14 cellular contexts compared by ENCODE assay signal in genomic region chr17:37787055-37787720, GRCh38. TPM values are rescaled to one million over a fixed set of nuclear protein-coding genes. Genes with fewer than 3 reads are reported as not detected.
DNase-seq lines count a peak whose midpoint lies in the region.
"Had no signal": no experiment of that assay in that cellular context is flagged by ENCODE, and none has a peak within 500 bp of the region (broad histone marks: within the 10 kb centered on the region; RNA-seq: fewer than 3 reads in every experiment).

No MANE protein-coding gene starts in this region.

- DNase-seq in EH (ENCODE audit: low read depth) (peak; percentile 50), RPMI7951 (ENCODE audit: low read depth) (peak; percentile 39), glomerular visceral epithelial cell (ENCODE audit: extremely low spot score) (peak; percentile 98), renal cortical epithelial cell (ENCODE audit: low read depth) (peak; percentile 97), iPS-NIHi7 (ENCODE audit: extremely low spot score) (no peak), NCI-H748 treated with DMSO at 0.1 percent for 48 hours (lab: John Stamatoyannopoulos, UW) (no peak), putamen (ENCODE audit: low spot score) (no peak)
- DNase-seq in central memory CD4-positive, alpha-beta T cell: no peak
- DNase-seq: activated T-cell treated with anti-CD3 and anti-CD28 coated beads, Interleukin-2, amount 50 U/mL, for 72 hours; left ventricle myocardium superior; NCI-H345; ovary; stimulated activated CD4-positive, alpha-beta T cell treated with anti-CD3 and anti-CD28 coated beads, Interleukin-2, amount 100 ng/mL, for 48 hours had no signal

RNA-seq across cellular contexts. Expression of gene HNF1B, which starts 42.3 kb away (rescaled TPM):
- total RNA-seq in RPMI7951 (2014; rRNA removed; shearing (Covaris generic)): 0.12 TPM in 1 of 2 replicates, not detected in the other
- 16.8 and 87.9 TPM in 2 replicates for total RNA-seq in renal cortical epithelial cell
- total RNA-seq: cardiac muscle cell, left ventricle myocardium superior had no signal

Comparison
In these comparisons a context has a peak if more than half of its experiments do, and no peak if none do; other contexts are left out.
1. DNase-seq: peak in EH (single experiment), RPMI7951 (single experiment), glomerular visceral epithelial cell (single experiment) and renal cortical epithelial cell (single experiment); none in central memory CD4-positive, alpha-beta T cell (single experiment), iPS-NIHi7 (single experiment), NCI-H748 treated with DMSO at 0.1 percent for 48 hours (single experiment) and putamen (single experiment).
2. RNA of gene HNF1B, which starts 42.3 kb away (total RNA-seq): 16.8 to 87.9 TPM in renal cortical epithelial cell; 0.12 TPM in RPMI7951; every median in the first group is over 10 times any median in the second.